Comparison of ENCODE assay signal across 20 cellular contexts in the genomic region with DNA sequence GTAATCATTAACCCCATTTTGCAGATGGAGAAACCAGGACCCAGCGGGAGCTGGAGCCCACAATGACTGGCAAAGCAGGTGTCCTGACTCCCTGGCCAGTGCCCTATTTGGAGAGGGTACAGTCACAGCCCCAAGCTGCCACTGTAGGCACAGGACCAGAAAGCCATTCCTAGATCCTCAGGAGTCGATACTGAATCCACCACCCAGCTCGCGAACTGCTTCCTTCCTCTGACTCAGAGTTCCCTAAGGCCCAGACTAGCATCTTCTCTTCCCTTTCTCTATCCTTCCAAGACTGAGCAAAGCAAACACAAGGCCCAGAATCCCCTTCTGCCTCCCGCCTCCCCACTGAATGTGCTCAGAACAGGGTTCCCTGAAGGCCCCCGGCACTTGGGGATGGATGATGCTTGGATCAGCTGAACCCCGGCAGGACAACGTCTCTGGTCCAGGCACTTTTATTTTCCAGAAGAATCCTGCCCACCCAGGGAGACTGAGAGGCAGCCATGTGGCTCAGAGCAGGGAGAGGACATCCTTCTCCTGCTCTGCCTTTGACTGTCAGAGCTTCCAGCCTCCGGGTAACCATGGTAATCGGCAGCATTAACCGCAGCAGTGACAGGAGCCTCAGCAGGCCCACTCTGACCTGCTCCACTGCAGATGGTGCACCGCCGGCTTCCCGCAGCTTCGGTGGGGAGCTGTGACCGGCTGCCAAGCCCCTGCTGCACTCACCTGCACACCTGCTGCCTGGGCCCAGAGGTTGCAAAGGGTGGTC. TPM values are rescaled to one million over a fixed set of nuclear protein-coding genes. Genes with fewer than 3 reads are reported as not detected.
A peak's percentile ranks its signal among the peaks of the same experiment; 100 is the strongest.
DNase-seq lines count a peak whose midpoint lies in the region; ATAC-seq and TF ChIP-seq lines count a peak whose summit lies in the region.
"Had no signal": no experiment of that assay in that cellular context is flagged by ENCODE, and none has a peak within 500 bp of the region (broad histone marks: within the 10 kb centered on the region; RNA-seq: fewer than 3 reads in every experiment).

No MANE protein-coding gene starts in this region.

- H3K9me3 Mint-ChIP-seq in endodermal cell, result no peaks in the 10 kb centered on the region
- no peaks in the 10 kb centered on the region for H3K9me3 Mint-ChIP-seq in activated CD4-positive, alpha-beta memory T cell treated with anti-CD3 and anti-CD28 coated beads for 36 hours
- H3K9me3 Mint-ChIP-seq: central memory CD8-positive, alpha-beta T cell; T-helper 1 cell treated with Interleukin-12 subunit alpha and Interleukin-12 subunit beta and Interleukin-4 antibody, amounts not matched to agents 30 μg/mL and 1 μg/mL, for 36 hours had no signal

- H3K27ac ChIP-seq in endodermal cell (ENCODE audit: low read depth, low read length), result no peak overlapping the region
- H3K27ac ChIP-seq: left lung, psoas muscle had no signal

- no peaks in the 10 kb centered on the region for H3K9me3 ChIP-seq in endodermal cell (ENCODE audit: control insufficient read depth, low read length)
- H3K9me3 ChIP-seq: left lung, psoas muscle had no signal

- H3K9ac ChIP-seq in endodermal cell (ENCODE audit: extremely low read depth, low read length, poor library complexity, severe bottlenecking), result no peak overlapping the region

- no peak overlapping the region for H3K4me3 Mint-ChIP-seq in endodermal cell
- no peak overlapping the region for H3K4me3 Mint-ChIP-seq in activated CD4-positive, alpha-beta memory T cell treated with anti-CD3 and anti-CD28 coated beads for 36 hours
- H3K4me3 Mint-ChIP-seq: central memory CD8-positive, alpha-beta T cell; nephron; T-helper 1 cell treated with Interleukin-12 subunit alpha and Interleukin-12 subunit beta and Interleukin-4 antibody, amounts not matched to agents 30 μg/mL and 1 μg/mL, for 36 hours had no signal

- intact Hi-C loops in activated CD4-positive, alpha-beta memory T cell treated with anti-CD3 and anti-CD28 coated beads for 36 hours (cut with micrococcal nuclease), result no loop called here

- ATAC-seq in HG02884 (IDR thresholded peaks at IDR 0.05; ENCODE audit: unreplicated experiment), result no peak

- WGBS in endodermal cell (ENCODE audit: insufficient coverage in 1 of 2, insufficient read length in 1 of 2), 2 experiments, result 93% methylated on average over 12 to 16 of the region's 16 CpGs

- no peak overlapping the region for H3K4me3 ChIP-seq in Jurkat, Clone E6-1 (ENCODE audit: low read length)
- no peak overlapping the region for H3K4me3 ChIP-seq in endodermal cell (ENCODE audit: low read length)
- H3K4me3 ChIP-seq: left lung, psoas muscle had no signal

- TF ChIP-seq CTCF in endodermal cell (conservative IDR thresholded peaks at IDR 0.05), result no peak

- DNase-seq in Jurkat, Clone E6-1 (ENCODE audit: low read depth, low spot score), result peak; percentile 33
- peak; percentile 73 for DNase-seq in NCI-H2227 (lab: John Stamatoyannopoulos, UW; ENCODE audit: unreplicated experiment)
- peak; percentile 31 for DNase-seq in endodermal cell
- DNase-seq in retina, result peak; percentile 68
- DNase-seq in stimulated activated CD8-positive, alpha-beta memory T cell treated with anti-CD3 and anti-CD28 coated beads, Interleukin-4, amount 100 ng/mL, for 48 hours, result no peak
- no peak for DNase-seq in activated CD4-positive, alpha-beta memory T cell treated with anti-CD3 and anti-CD28 coated beads for 36 hours
- DNase-seq: activated effector memory CD4-positive, alpha-beta T cell treated with anti-CD3 and anti-CD28 coated beads, Interleukin-2, amount 50 U/mL, for 16 hours; effector CD4-positive, alpha-beta T cell; Kasumi-1; left lung; midbrain; NCI-H1105; NCI-H82; SHP77; stimulated activated CD4-positive, alpha-beta T cell treated with anti-CD3 and anti-CD28 coated beads, Interleukin-12 subunit alpha, Interleukin-12 subunit beta, amount 100 ng/mL, for 4 hours had no signal

- H3K4me1 Mint-ChIP-seq in endodermal cell, result no peaks in the 10 kb centered on the region
- no peaks in the 10 kb centered on the region for H3K4me1 Mint-ChIP-seq in activated CD4-positive, alpha-beta memory T cell treated with anti-CD3 and anti-CD28 coated beads for 36 hours (ENCODE audit: low read depth)
- H3K4me1 Mint-ChIP-seq: central memory CD8-positive, alpha-beta T cell had no signal

- peaks cover 8% of the 10 kb centered on the region for H3K27me3 ChIP-seq in endodermal cell (ENCODE audit: control insufficient read depth, insufficient read depth, low read length, poor library complexity, severe bottlenecking)

- CTCF ChIA-PET in activated CD4-positive, alpha-beta memory T cell treated with anti-CD3 and anti-CD28 coated beads for 36 hours (lab: Charles Lee), result no interaction called here

- no peaks in the 10 kb centered on the region for H3K4me1 ChIP-seq in endodermal cell (ENCODE audit: control insufficient read depth, insufficient read depth, low read length)

- peaks cover 22% of the 10 kb centered on the region for H3K27me3 Mint-ChIP-seq in endodermal cell (ENCODE audit: insufficient read depth)
- peaks cover 30% of the 10 kb centered on the region for H3K27me3 Mint-ChIP-seq in activated CD4-positive, alpha-beta memory T cell treated with anti-CD3 and anti-CD28 coated beads for 36 hours

- H3K36me3 ChIP-seq in endodermal cell (ENCODE audit: control insufficient read depth, insufficient read depth, low read length), result no peaks in the 10 kb centered on the region
- H3K36me3 ChIP-seq: left lung had no signal

- H3K27ac Mint-ChIP-seq in endodermal cell, result no peak overlapping the region
- H3K27ac Mint-ChIP-seq in activated CD4-positive, alpha-beta memory T cell treated with anti-CD3 and anti-CD28 coated beads for 36 hours, result no peak overlapping the region
- H3K27ac Mint-ChIP-seq: T-helper 1 cell treated with Interleukin-12 subunit alpha and Interleukin-12 subunit beta and Interleukin-4 antibody, amounts not matched to agents 30 μg/mL and 1 μg/mL, for 36 hours had no signal

- no peaks in the 10 kb centered on the region for H3K36me3 Mint-ChIP-seq in endodermal cell (ENCODE audit: low read depth)
- H3K36me3 Mint-ChIP-seq in activated CD4-positive, alpha-beta memory T cell treated with anti-CD3 and anti-CD28 coated beads for 36 hours, result no peaks in the 10 kb centered on the region

- POLR2A ChIA-PET in activated CD4-positive, alpha-beta memory T cell treated with anti-CD3 and anti-CD28 coated beads for 36 hours (lab: Charles Lee), result no interaction called here

RNA-seq across cellular contexts. Expression of gene KLHL29, which starts 34.8 kb away (rescaled TPM):
- polyA plus RNA-seq in Jurkat, Clone E6-1 (2012; ENCODE audit: insufficient read depth, insufficient read length), result 3.5 TPM
- 1 to 10 TPM; 1.0 to 2.4 TPM for total RNA-seq in endodermal cell
- polyA plus RNA-seq in endodermal cell (2013, experiment 1 of 2), result 5.7 TPM
- 4.6 TPM for polyA plus RNA-seq in endodermal cell (2013, experiment 2 of 2)
- total RNA-seq in activated CD4-positive, alpha-beta memory T cell treated with anti-CD3 and anti-CD28 coated beads for 36 hours, result under 1 TPM; 0.88 to 0.99 TPM

Comparison
In these comparisons a context has a peak if more than half of its experiments do, and no peak if none do; other contexts are left out.
1. DNase-seq: peak in Jurkat, Clone E6-1 (single experiment), NCI-H2227 (single experiment), endodermal cell (single experiment) and retina (single experiment); none in stimulated activated CD8-positive, alpha-beta memory T cell treated with anti-CD3 and anti-CD28 coated beads, Interleukin-4, amount 100 ng/mL, for 48 hours (single experiment) and activated CD4-positive, alpha-beta memory T cell treated with anti-CD3 and anti-CD28 coated beads for 36 hours (single experiment).